Comparison of ENCODE assay signal across 23 cellular contexts in the genomic region with DNA sequence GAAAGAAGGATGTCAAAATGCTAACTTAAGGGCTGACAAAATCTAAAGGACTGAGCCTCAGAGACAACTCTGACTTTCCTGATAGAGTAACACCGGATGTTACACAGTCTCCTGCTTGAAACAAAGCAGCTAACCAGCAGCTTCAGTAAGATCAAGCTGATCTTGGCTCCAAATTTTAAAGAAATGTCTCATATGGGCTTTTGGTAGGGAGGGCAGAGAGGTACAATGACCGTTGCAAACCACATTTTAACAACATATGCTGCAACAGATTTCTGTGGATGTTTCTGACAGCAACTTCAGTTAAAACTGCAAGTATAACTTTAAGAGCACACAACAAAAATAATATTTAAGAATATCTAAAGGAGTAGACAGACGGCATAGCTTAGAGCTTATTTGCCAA. TPM values are rescaled to one million over a fixed set of nuclear protein-coding genes. Genes with fewer than 3 reads are reported as not detected.
"Had no signal": no experiment of that assay in that cellular context is flagged by ENCODE, and none has a peak within 500 bp of the region (broad histone marks: within the 10 kb centered on the region; RNA-seq: fewer than 3 reads in every experiment).

No MANE protein-coding gene starts in this region.

- H3K4me1 ChIP-seq: body of pancreas, foreskin keratinocyte had no signal

- H3K27ac ChIP-seq: foreskin keratinocyte had no signal

- H3K4me3 ChIP-seq: body of pancreas, mucosa of descending colon had no signal

- H3K27me3 ChIP-seq: body of pancreas, foreskin keratinocyte had no signal

- H3K9me3 ChIP-seq: body of pancreas, mucosa of descending colon had no signal

- FAIRE-seq: small intestine, TTC549 had no signal

- DNase-seq: activated CD4-positive, alpha-beta T cell treated with anti-CD3 and anti-CD28 coated beads, Interleukin-2, amount 50 U/mL, for 1 hour; activated CD8-positive, alpha-beta memory T cell treated with anti-CD3 and anti-CD28 coated beads for 24 hours; activated naive CD8-positive, alpha-beta T cell treated with anti-CD3 and anti-CD28 coated beads for 36 hours; amygdala; body of pancreas; central memory CD4-positive, alpha-beta T cell; cortex of kidney; effector CD4-positive, alpha-beta T cell; foreskin keratinocyte; glutamatergic neuron; hypothalamus; left ventricle myocardium superior; mucosa of descending colon; naive thymus-derived CD8-positive, alpha-beta T cell; posterior cingulate gyrus; small intestine; stimulated activated CD4-positive, alpha-beta T cell treated with anti-CD3 and anti-CD28 coated beads, Interleukin-4, amount 100 ng/mL, for 4 hours; stimulated activated CD8-positive, alpha-beta memory T cell treated with anti-CD3 and anti-CD28 coated beads, Interleukin-4, amount 100 ng/mL, for 48 hours; stimulated activated naive CD4-positive, alpha-beta T cell treated with Interleukin-2 at 50 U/mL for 16 hours; substantia nigra; T-helper 17 cell had no signal

- ATAC-seq: activated CD4-positive, CD25-positive, alpha-beta regulatory T cell treated with anti-CD3 and anti-CD28 coated beads, Interleukin-2, amount 50 U/mL, for 24 hours; foreskin keratinocyte; left ventricle myocardium superior; mucosa of descending colon; naive thymus-derived CD8-positive, alpha-beta T cell; T-helper 17 cell had no signal

RNA-seq across cellular contexts. Expression of a gene that starts 34.2 kb away (rescaled TPM):
- polyA plus RNA-seq: foreskin keratinocyte; naive thymus-derived CD8-positive, alpha-beta T cell had no signal
